In the genomic region with DNA sequence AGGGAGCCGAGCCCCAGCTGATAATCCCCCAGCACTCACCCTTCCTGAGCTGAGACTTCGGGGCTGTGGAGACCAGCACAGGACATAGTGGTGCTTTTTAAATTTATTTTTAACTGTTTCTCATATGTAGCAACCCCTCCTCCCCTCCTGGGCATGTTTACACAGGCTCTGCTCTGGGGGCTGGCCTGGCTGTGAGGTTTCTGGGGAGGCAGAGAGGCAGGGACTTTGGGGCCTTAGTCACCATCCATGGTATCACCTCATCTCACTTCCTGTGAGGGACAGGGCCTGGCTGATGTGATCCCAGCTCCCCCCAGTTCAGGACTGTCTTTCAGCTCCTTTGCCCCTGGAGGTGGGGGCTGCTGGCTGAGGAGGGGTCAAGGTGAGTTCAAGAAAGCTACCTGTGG, we compare ENCODE assay signal across 1 cellular context.
TF ChIP-seq lines count a peak whose summit lies in the region.

No MANE protein-coding gene starts in this region.

TF ChIP-seq in K562, 482 proteins besides CTCF, POLR2A, EP300 and RAD21:
- TF ChIP-seq ZKSCAN8 (CRISPR knock-in tag; IDR thresholded peaks at IDR 0.05) (no peak), GATA2 (CRISPR knock-in tag; IDR thresholded peaks at IDR 0.05) (0 out of 2 replicates have a peak, but pooled peaks have one; percentile 49), FOXA3 (CRISPR knock-in tag; conservative IDR thresholded peaks at IDR 0.05 in 1 of 2, IDR thresholded peaks at IDR 0.05 in 1 of 2) (peak; percentile 61 to 80; a peak in 3 of 4 replicates), ETV5 (CRISPR knock-in tag; IDR thresholded peaks at IDR 0.05; ENCODE audit: low read depth) (0 out of 2 replicates have a peak, but pooled peaks have one; percentile 36), FOSL1 (tag; conservative IDR thresholded peaks at IDR 0.05) (peak; percentile 37; the same call in 1 of the 2 replicates)
